Comparison of ENCODE assay signal across 11 cellular contexts in genomic region chr22:44926124-44926475, GRCh38.
DNase-seq lines count a peak whose midpoint lies in the region; ATAC-seq and TF ChIP-seq lines count a peak whose summit lies in the region.
"Had no signal": no experiment of that assay in that cellular context is flagged by ENCODE, and none has a peak within 500 bp of the region (broad histone marks: within the 10 kb centered on the region; RNA-seq: fewer than 3 reads in every experiment).

No MANE protein-coding gene starts in this region.

- H4K91ac ChIP-seq in neuronal stem cell (ENCODE audit: low read depth, low read length, poor library complexity) = no peak overlapping the region

- no peak overlapping the region for H3K14ac ChIP-seq in neuronal stem cell (ENCODE audit: low read length)

- H3K4me1 Mint-ChIP-seq in CD14-positive monocyte (no peaks in the 10 kb centered on the region), MCF 10A (ENCODE audit: insufficient read depth, unreplicated experiment) (no peaks in the 10 kb centered on the region)
- H3K4me1 Mint-ChIP-seq: CD8-positive, alpha-beta memory T cell; IgD-negative memory B cell had no signal

- no peak for ATAC-seq in upper lobe of right lung
- ATAC-seq: HCT116 had no signal

- peaks cover 5 to 19% of the 10 kb centered on the region in 2 donors for H3K9me3 ChIP-seq in neuronal stem cell (replicated peaks in 1 of 2; ENCODE audit: control insufficient read depth in 2 of 2, insufficient read depth in 1 of 2, low read depth in 1 of 2, low read length in 2 of 2)
- no peaks in the 10 kb centered on the region for H3K9me3 ChIP-seq in upper lobe of right lung

- no peak overlapping the region for H4K8ac ChIP-seq in neuronal stem cell (ENCODE audit: low read depth, low read length)

- no peaks in the 10 kb centered on the region for H3K27me3 ChIP-seq in H7 (ENCODE audit: control insufficient read depth, insufficient read depth, low read length)
- no peaks in the 10 kb centered on the region for H3K27me3 ChIP-seq in neuronal stem cell (ENCODE audit: control insufficient read depth in 3 of 3, insufficient read depth in 3 of 3, low read depth in 1 of 3, low read length in 3 of 3)
- H3K27me3 ChIP-seq in upper lobe of right lung = no peaks in the 10 kb centered on the region

- POLR2A ChIA-PET in MCF 10A (lab: Yijun Ruan, JAX) = interaction anchor here (1.2 kb wide), 1 partner anchor 27 kb away, joined by 3 read pairs; no protein-coding TSS in a partner anchor

- no peak overlapping the region for H3K4me3 Mint-ChIP-seq in CD14-positive monocyte
- H3K4me3 Mint-ChIP-seq in MCF 10A (ENCODE audit: unreplicated experiment) = no peak overlapping the region
- H3K4me3 Mint-ChIP-seq: IgD-negative memory B cell had no signal

- H2BK12ac ChIP-seq in neuronal stem cell (ENCODE audit: low read length) = no peak overlapping the region

- peaks cover 0 to 11% (median 2%) of the 10 kb centered on the region in 7 donors for H3K9me3 Mint-ChIP-seq in CD14-positive monocyte
- peaks cover 12% of the 10 kb centered on the region for H3K9me3 Mint-ChIP-seq in MCF 10A (ENCODE audit: unreplicated experiment)

- no peak overlapping the region for H2AFZ ChIP-seq in neuronal stem cell (ENCODE audit: low read length)

- H3K36me3 Mint-ChIP-seq in CD14-positive monocyte = no peaks in the 10 kb centered on the region
- H3K36me3 Mint-ChIP-seq in MCF 10A (ENCODE audit: insufficient read depth, unreplicated experiment) = no peaks in the 10 kb centered on the region
- H3K36me3 Mint-ChIP-seq: CD8-positive, alpha-beta memory T cell; IgD-negative memory B cell had no signal

- intact Hi-C loops in CD14-positive monocyte (cut with micrococcal nuclease) = no loop called here
- intact Hi-C loops in upper lobe of right lung (cut with DNase I) = no loop called here
- intact Hi-C loops in MCF 10A (cut with micrococcal nuclease) = no loop called here

- H3K27me3 Mint-ChIP-seq in CD14-positive monocyte (ENCODE audit: low read depth in 3 of 3) (peaks cover 3 to 5% (median 4%) of the 10 kb centered on the region in 3 donors), MCF 10A (ENCODE audit: insufficient read depth, unreplicated experiment) (no peaks in the 10 kb centered on the region)

- H3K27ac Mint-ChIP-seq in CD14-positive monocyte (no peak overlapping the region), MCF 10A (ENCODE audit: low read depth, unreplicated experiment) (no peak overlapping the region)
- H3K27ac Mint-ChIP-seq: CD8-positive, alpha-beta memory T cell had no signal

- H3K4ac ChIP-seq in neuronal stem cell (ENCODE audit: low read length) = no peak overlapping the region

- DNase-seq in CD14-positive monocyte (ENCODE audit: low spot score) = peak; percentile 30
- peak; percentile 51 for DNase-seq in H7
- no peak for DNase-seq in neuronal stem cell (ENCODE audit: low spot score)
- peak; percentile 40 for DNase-seq in upper lobe of right lung
- DNase-seq in activated CD4-positive, alpha-beta T cell treated with anti-CD3 and anti-CD28 coated beads, Interleukin-2, amount 50 U/mL, for 1 hour = no peak
- no peak for DNase-seq in MCF 10A (ENCODE audit: unreplicated experiment)
- DNase-seq: CD8-positive, alpha-beta memory T cell; DMS53; GF-D8 had no signal

- no peak overlapping the region for H3K18ac ChIP-seq in neuronal stem cell (ENCODE audit: low read length)

- H2BK15ac ChIP-seq in neuronal stem cell (ENCODE audit: low read length) = no peak overlapping the region

- no TSS peak for BruUV-seq in MCF 10A (replicated peaks; lab: Mats Ljungman, UMichigan)

- WGBS in neuronal stem cell (ENCODE audit: extremely low coverage in 2 of 2, insufficient read length in 2 of 2, insufficient replicate concordance in 1 of 2), 2 donors = no CpG with 5 or more reads among the region's 11 CpGs

- H3K36me3 ChIP-seq in H7 (replicated peaks; ENCODE audit: control insufficient read depth, insufficient read depth, low read length) (peaks cover 3% of the 10 kb centered on the region), neuronal stem cell (replicated peaks in 1 of 2; ENCODE audit: control insufficient read depth in 2 of 2, insufficient read depth in 2 of 2, low read length in 2 of 2) (peaks cover 11 to 62% of the 10 kb centered on the region in 2 donors), upper lobe of right lung (no peaks in the 10 kb centered on the region)

- H3K4me1 ChIP-seq in neuronal stem cell (ENCODE audit: control insufficient read depth in 2 of 2, insufficient read depth in 1 of 2, low read depth in 1 of 2, low read length in 2 of 2) (peaks cover 0 to 1% of the 10 kb centered on the region in 2 donors), upper lobe of right lung (no peaks in the 10 kb centered on the region)

- H2BK120ac ChIP-seq in neuronal stem cell (ENCODE audit: low read depth, low read length) = no peak overlapping the region

- peak overlapping the region; percentile 54 for H3K9ac ChIP-seq in neuronal stem cell (ENCODE audit: low read depth, low read length, poor library complexity)

- H3K27ac ChIP-seq in neuronal stem cell (replicated peaks; ENCODE audit: low read length) (no peak overlapping the region), upper lobe of right lung (no peak overlapping the region)

- H2AK5ac ChIP-seq in neuronal stem cell (ENCODE audit: low read depth, low read length) = no peak overlapping the region

- H3K23ac ChIP-seq in neuronal stem cell (ENCODE audit: low read depth, low read length, poor library complexity) = peak overlapping the region; percentile 4

- CTCF ChIA-PET in MCF 10A (lab: Yijun Ruan, JAX) = no interaction called here

- no peak overlapping the region for H2BK5ac ChIP-seq in neuronal stem cell (ENCODE audit: low read length)

- no peak overlapping the region for H3K4me3 ChIP-seq in H7 (ENCODE audit: insufficient read depth, low read depth, low read length)
- H3K4me3 ChIP-seq in neuronal stem cell (ENCODE audit: low read length in 2 of 2) = no peak overlapping the region
- no peak overlapping the region for H3K4me3 ChIP-seq in upper lobe of right lung

- H3K79me1 ChIP-seq in neuronal stem cell (ENCODE audit: low read depth, low read length) = peaks cover 24% of the 10 kb centered on the region

- no peak for TF ChIP-seq CTCF in CD14-positive monocyte (IDR thresholded peaks at IDR 0.05)
- no peak for TF ChIP-seq CTCF in upper lobe of right lung (IDR thresholded peaks at IDR 0.05)
- no peak for TF ChIP-seq CTCF in MCF 10A (IDR thresholded peaks at IDR 0.05; ENCODE audit: unreplicated experiment)

- H3K4me2 ChIP-seq in neuronal stem cell (ENCODE audit: insufficient read depth, low read length, poor library complexity, severe bottlenecking) = no peak overlapping the region

Comparison
In these comparisons a context has a peak if more than half of its experiments do, and no peak if none do; other contexts are left out.
1. DNase-seq: peak in CD14-positive monocyte (single experiment), H7 (single experiment) and upper lobe of right lung (single experiment); none in neuronal stem cell (single experiment), activated CD4-positive, alpha-beta T cell treated with anti-CD3 and anti-CD28 coated beads, Interleukin-2, amount 50 U/mL, for 1 hour (single experiment) and MCF 10A (single experiment).